Comparison of ENCODE assay signal across 1 cellular context in genomic region chr9:136151848-136152542, GRCh38.
TF ChIP-seq lines count a peak whose summit lies in the region.

No MANE protein-coding gene starts in this region.

TF ChIP-seq in A549, 52 proteins besides CTCF, POLR2A, EP300 and RAD21:
- no peak for TF ChIP-seq MAFK (IDR thresholded peaks at IDR 0.05; ENCODE audit: partially characterized antibody)
- TF ChIP-seq TFCP2L1 (CRISPR knock-in tag; IDR thresholded peaks at IDR 0.05) = no peak
- TF ChIP-seq EHMT2 (IDR thresholded peaks at IDR 0.05; ENCODE audit: low read depth) = no peak
- no peak for TF ChIP-seq NPAS2 (CRISPR knock-in tag; IDR thresholded peaks at IDR 0.05; ENCODE audit: borderline replicate concordance)
- no peak for TF ChIP-seq REST (IDR thresholded peaks at IDR 0.05)
- no peak for TF ChIP-seq HOXB5 (CRISPR knock-in tag; IDR thresholded peaks at IDR 0.05)
- TF ChIP-seq KDM5A (IDR thresholded peaks at IDR 0.05) = no peak
- TF ChIP-seq EHF (CRISPR knock-in tag; IDR thresholded peaks at IDR 0.05) = no peak
- TF ChIP-seq E2F6 (IDR thresholded peaks at IDR 0.05; ENCODE audit: borderline replicate concordance, low read depth) = no peak
- no peak for TF ChIP-seq ZFP36 (IDR thresholded peaks at IDR 0.05; ENCODE audit: borderline replicate concordance, partially characterized antibody)
- TF ChIP-seq ZC3H11A (IDR thresholded peaks at IDR 0.05) = no peak
- TF ChIP-seq POLR2AphosphoS2 (conservative IDR thresholded peaks at IDR 0.05; ENCODE audit: low read length) = no peak
- no peak for TF ChIP-seq ESRRA (IDR thresholded peaks at IDR 0.05; ENCODE audit: borderline replicate concordance, low read length)
- no peak for TF ChIP-seq SREBF2 (IDR thresholded peaks at IDR 0.05)
- TF ChIP-seq HOXA7 (CRISPR knock-in tag; IDR thresholded peaks at IDR 0.05) = no peak
- TF ChIP-seq RNF2 (IDR thresholded peaks at IDR 0.05; ENCODE audit: borderline replicate concordance, low read depth) = no peak
- no peak for TF ChIP-seq MAX (IDR thresholded peaks at IDR 0.05)
- TF ChIP-seq PHF8 (IDR thresholded peaks at IDR 0.05; ENCODE audit: borderline replicate concordance, low read depth) = no peak
- TF ChIP-seq RFX5 (IDR thresholded peaks at IDR 0.05) = no peak
TF ChIP-seq in A549: peak in this region for 0.
